Comparison of ENCODE assay signal across 9 cellular contexts in genomic region chr6:13818341-13818740, GRCh38.
"Had no signal": no experiment of that assay in that cellular context is flagged by ENCODE, and none has a peak within 500 bp of the region (broad histone marks: within the 10 kb centered on the region; RNA-seq: fewer than 3 reads in every experiment).

No MANE protein-coding gene starts in this region.

- H3K9me3 ChIP-seq: HAP-1 had no signal

- H3K4me3 ChIP-seq: GM23248, HAP-1 had no signal

- H3K9ac ChIP-seq: GM23248, KMS-11 had no signal

- H3K27me3 Mint-ChIP-seq: IgD-negative memory B cell had no signal

- H3K27ac Mint-ChIP-seq: HFFc6, IgD-negative memory B cell had no signal

- ATAC-seq: HCT116 had no signal

- H3K27ac ChIP-seq: GM23248, HL-60, KMS-11 had no signal

- H2AFZ ChIP-seq: GM23248 had no signal

- H3K4me3 Mint-ChIP-seq: HFFc6 had no signal

- H3K9me3 Mint-ChIP-seq: HFFc6, IgD-negative memory B cell had no signal

- H3K36me3 Mint-ChIP-seq: IgD-negative memory B cell had no signal

- DNase-seq: GM23248, H7, HFFc6, KBM-7 had no signal

- H3K36me3 ChIP-seq: HAP-1 had no signal

- H3K4me2 ChIP-seq: KMS-11 had no signal

- H3K4me1 ChIP-seq: HAP-1 had no signal
